8 cellular contexts compared by ENCODE assay signal in the genomic region with DNA sequence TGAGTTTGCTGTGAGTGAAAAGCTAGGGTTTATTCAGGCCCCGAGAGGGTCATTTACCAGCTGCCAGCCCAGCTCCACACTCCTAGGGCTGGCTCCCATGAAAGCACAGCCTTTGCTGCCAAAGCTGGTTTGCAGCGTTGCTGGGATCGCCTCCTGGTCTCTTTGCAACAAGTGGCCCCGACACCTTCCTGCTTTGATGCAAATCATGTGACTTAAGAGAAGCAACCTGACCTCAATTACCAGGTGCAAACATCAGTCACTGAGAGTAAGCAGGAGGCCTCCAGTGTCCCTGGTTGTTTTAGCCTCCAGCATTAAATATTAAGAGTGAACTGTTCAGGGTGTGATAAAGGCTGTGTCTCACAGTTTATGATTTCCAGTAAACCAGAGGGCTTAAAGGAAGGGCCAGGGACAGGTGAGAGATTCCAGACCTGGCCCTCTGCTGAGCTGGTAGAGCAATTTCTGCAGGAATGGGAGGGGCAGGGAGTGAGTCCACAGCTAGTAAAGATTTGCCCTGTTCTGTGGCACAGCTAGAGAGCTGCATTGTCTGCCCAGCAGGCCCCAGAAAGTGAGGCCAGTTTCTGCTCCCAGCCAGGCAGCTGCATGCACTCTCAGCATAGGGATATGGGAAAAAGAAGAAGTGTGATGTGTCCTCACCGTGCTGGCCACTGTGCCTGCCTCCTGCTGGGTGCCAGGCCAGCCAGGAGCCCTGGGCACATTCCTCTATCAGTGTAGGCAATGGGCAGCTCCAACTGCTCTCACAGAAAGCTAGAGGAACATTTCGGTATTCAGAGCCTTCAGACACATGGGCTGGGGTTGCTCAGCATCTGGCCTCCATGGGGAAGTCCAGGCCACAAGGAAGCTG. TPM values are rescaled to one million over a fixed set of nuclear protein-coding genes. Genes with fewer than 3 reads are reported as not detected.
DNase-seq lines count a peak whose midpoint lies in the region; ATAC-seq lines count a peak whose summit lies in the region.

No MANE protein-coding gene starts in this region.

- peak overlapping the region; percentile 70 for H3K4me2 ChIP-seq in skeletal muscle satellite cell (ENCODE audit: low read length)

- H3K4me3 ChIP-seq in skeletal muscle satellite cell (ENCODE audit: low read length) = no peak overlapping the region

- no peaks in the 10 kb centered on the region for H3K9me3 ChIP-seq in skeletal muscle satellite cell (replicated peaks; ENCODE audit: low read length)

- intact Hi-C loops in Right ventricle myocardium superior (cut with DNase I) = no loop called here

- peak; percentile 4 for DNase-seq in NCI-H1092 treated with DMSO at 0.1 percent for 48 hours (lab: John Stamatoyannopoulos, UW)
- DNase-seq in NCI-H1092 (lab: John Stamatoyannopoulos, UW) = no peak
- DNase-seq in NOMO-1 treated with DMSO at 0.1 percent for 48 hours (lab: John Stamatoyannopoulos, UW; ENCODE audit: unreplicated experiment) = peak; percentile 43
- peak; percentile 67 for DNase-seq in activated T-cell treated with anti-CD3 and anti-CD28 coated beads for 4 hours
- peak; percentile 69 for DNase-seq in Right ventricle myocardium superior
- DNase-seq in NCI-H524 (lab: John Stamatoyannopoulos, UW) = no peak

- peaks cover 58% of the 10 kb centered on the region for H3K4me1 ChIP-seq in skeletal muscle satellite cell (ENCODE audit: control insufficient read depth, insufficient read depth, low read length)

- no peaks in the 10 kb centered on the region for H3K27me3 ChIP-seq in skeletal muscle satellite cell (ENCODE audit: control insufficient read depth, insufficient read depth, low read length)

- H3K36me3 ChIP-seq in skeletal muscle satellite cell (ENCODE audit: insufficient read depth, low read length) = no peaks in the 10 kb centered on the region

- peak overlapping the region; percentile 63 for H3K9ac ChIP-seq in skeletal muscle satellite cell (ENCODE audit: low read depth, low read length)

- ATAC-seq in Right ventricle myocardium superior (ENCODE audit: poor library complexity) (peak; percentile 57), GM21515 (IDR thresholded peaks at IDR 0.05; ENCODE audit: unreplicated experiment) (no peak)

RNA-seq across cellular contexts. Expression of a gene that starts 58.0 kb away (rescaled TPM):
- total RNA-seq in Right ventricle myocardium superior = 22.7 TPM
- total RNA-seq in skeletal muscle satellite cell (2012; rRNA removed) = 2.5 and 8.5 TPM in 2 replicates

Comparison
In these comparisons a context has a peak if more than half of its experiments do, and no peak if none do; other contexts are left out.
1. DNase-seq: peak in NCI-H1092 treated with DMSO at 0.1 percent for 48 hours (single experiment), NOMO-1 treated with DMSO at 0.1 percent for 48 hours (single experiment), activated T-cell treated with anti-CD3 and anti-CD28 coated beads for 4 hours (single experiment) and Right ventricle myocardium superior (single experiment); none in NCI-H1092 (single experiment) and NCI-H524 (0 of 2).